32 cellular contexts compared by ENCODE assay signal in the genomic region with DNA sequence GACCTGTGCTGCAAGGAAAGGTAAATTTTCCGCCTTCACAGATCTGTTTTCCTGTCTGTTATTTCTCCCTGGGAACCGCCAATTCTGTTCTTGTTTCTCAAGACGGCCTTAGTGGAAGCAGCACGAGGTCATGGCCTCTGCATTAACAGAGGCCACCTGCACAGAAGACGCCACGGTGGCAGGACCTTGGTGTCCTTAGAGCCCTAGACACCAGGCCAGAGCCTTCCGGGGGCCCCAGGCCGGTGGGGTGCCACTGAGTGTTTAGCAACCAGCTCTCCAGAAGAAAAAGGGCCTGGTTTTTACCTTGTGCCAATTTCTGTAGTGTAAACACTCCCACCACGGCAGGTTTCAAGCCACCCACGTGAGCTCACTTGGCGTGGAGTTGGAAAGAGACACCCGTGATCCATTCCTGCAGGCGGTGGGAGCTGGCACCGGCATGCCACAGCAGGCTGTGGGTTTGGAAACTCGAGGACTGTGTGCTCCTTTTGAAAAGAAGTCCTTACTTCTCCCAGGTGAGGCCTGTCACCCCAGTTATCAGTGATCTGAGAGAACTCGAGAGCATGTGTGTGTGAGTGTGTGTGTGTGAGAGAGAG.
"Had no signal": no experiment of that assay in that cellular context is flagged by ENCODE, and none has a peak within 500 bp of the region (broad histone marks: within the 10 kb centered on the region; RNA-seq: fewer than 3 reads in every experiment).

No MANE protein-coding gene starts in this region.

- H3K9me3 Mint-ChIP-seq: dendritic cell treated with granulocyte-macrophage colony-stimulating factor and Interleukin-4, amounts not matched to agents 40 ng/mL and 50 ng/mL, for 4 days; endodermal cell; mesothelial cell of epicardium; naive B cell; natural killer cell treated with Interleukin-12 subunit alpha and Interleukin-12 subunit beta and Interleukin-15 and Interleukin-18, amount 100 ng/mL, for 72 hours; stimulated activated naive CD8-positive, alpha-beta T cell treated with anti-CD3 and anti-CD28 coated beads, Interleukin-15, amount 100 ng/mL, for 72 hours had no signal

- H3K4me3 ChIP-seq: colonic mucosa, gastroesophageal sphincter, heart left ventricle, hepatocyte, left lung, mucosa of descending colon, pancreas, right lobe of liver, smooth muscle cell, suprapubic skin, thyroid gland, vagina had no signal

- H3K27me3 Mint-ChIP-seq: stimulated activated naive CD8-positive, alpha-beta T cell treated with anti-CD3 and anti-CD28 coated beads, Interleukin-15, amount 100 ng/mL, for 72 hours had no signal

- H3K4me3 Mint-ChIP-seq: dendritic cell treated with granulocyte-macrophage colony-stimulating factor and Interleukin-4, amounts not matched to agents 40 ng/mL and 50 ng/mL, for 4 days; endodermal cell; mesothelial cell of epicardium; naive B cell; natural killer cell treated with Interleukin-12 subunit alpha and Interleukin-12 subunit beta and Interleukin-15 and Interleukin-18, amount 100 ng/mL, for 72 hours; stimulated activated naive CD8-positive, alpha-beta T cell treated with anti-CD3 and anti-CD28 coated beads, Interleukin-15, amount 100 ng/mL, for 72 hours had no signal

- H3K9me3 ChIP-seq: colonic mucosa, gastroesophageal sphincter, heart left ventricle, left lung, mucosa of descending colon, pancreas, right lobe of liver, suprapubic skin, thyroid gland, vagina had no signal

- H3K36me3 Mint-ChIP-seq: mesothelial cell of epicardium; naive B cell; natural killer cell treated with Interleukin-12 subunit alpha and Interleukin-12 subunit beta and Interleukin-15 and Interleukin-18, amount 100 ng/mL, for 72 hours had no signal

- H3K27me3 ChIP-seq: colonic mucosa, gastroesophageal sphincter, heart left ventricle, hepatocyte, left lung, pancreas, right lobe of liver, suprapubic skin, thyroid gland, vagina had no signal

- DNase-seq: colonic mucosa; effector CD8-positive, alpha-beta T cell; endodermal cell; foreskin fibroblast; left cardiac atrium; left lung; mesenchymal stem cell; mucosa of descending colon; naive B cell; occipital lobe; pancreas; retina; stimulated activated CD4-positive, alpha-beta T cell treated with anti-CD3 and anti-CD28 coated beads, Interleukin-12 subunit alpha, Interleukin-12 subunit beta, amount 100 ng/mL, for 4 hours; stimulated activated CD4-positive, alpha-beta T cell treated with anti-CD3 and anti-CD28 coated beads, Interleukin-1b, Interleukin-23, amount 100 ng/mL, for 48 hours; stimulated activated CD4-positive, alpha-beta T cell treated with anti-CD3 and anti-CD28 coated beads, Interleukin-4, amount 100 ng/mL, for 1 hour; stimulated activated CD8-positive, alpha-beta memory T cell treated with anti-CD3 and anti-CD28 coated beads, Interleukin-4, amount 100 ng/mL, for 48 hours; stimulated activated naive CD4-positive, alpha-beta T cell; stimulated activated naive CD8-positive, alpha-beta T cell treated with anti-CD3 and anti-CD28 coated beads, Interleukin-15, amount 100 ng/mL, for 72 hours; thyroid gland; trophoblast cell had no signal

- ATAC-seq: esophagus mucosa; gastroesophageal sphincter; heart left ventricle; left cardiac atrium; left lung; mucosa of descending colon; natural killer cell treated with Interleukin-12 subunit alpha and Interleukin-12 subunit beta and Interleukin-15 and Interleukin-18, amount 100 ng/mL, for 72 hours; pancreas; right lobe of liver; stimulated activated naive CD8-positive, alpha-beta T cell treated with anti-CD3 and anti-CD28 coated beads, Interleukin-15, amount 100 ng/mL, for 72 hours had no signal

- H3K4me1 Mint-ChIP-seq: endodermal cell; mesothelial cell of epicardium; stimulated activated naive CD8-positive, alpha-beta T cell treated with anti-CD3 and anti-CD28 coated beads, Interleukin-15, amount 100 ng/mL, for 72 hours had no signal

- H3K4me1 ChIP-seq: colonic mucosa, pancreas, right lobe of liver had no signal

- H3K36me3 ChIP-seq: colonic mucosa, gastroesophageal sphincter, heart left ventricle, left lung, pancreas, right lobe of liver, suprapubic skin, thyroid gland, vagina had no signal

- H3K27ac ChIP-seq: colonic mucosa, epithelial cell of prostate, gastroesophageal sphincter, heart left ventricle, hepatocyte, pancreas, right lobe of liver, suprapubic skin, thyroid gland, vagina had no signal

- H3K79me2 ChIP-seq: hepatocyte had no signal

- H3K4me2 ChIP-seq: hepatocyte, smooth muscle cell had no signal

- H2AFZ ChIP-seq: hepatocyte had no signal

- H3K27ac Mint-ChIP-seq: dendritic cell treated with granulocyte-macrophage colony-stimulating factor and Interleukin-4, amounts not matched to agents 40 ng/mL and 50 ng/mL, for 4 days; endodermal cell; mesothelial cell of epicardium; natural killer cell treated with Interleukin-12 subunit alpha and Interleukin-12 subunit beta and Interleukin-15 and Interleukin-18, amount 100 ng/mL, for 72 hours had no signal
